ENCODE assay signal across 1 cellular context in the genomic region with DNA sequence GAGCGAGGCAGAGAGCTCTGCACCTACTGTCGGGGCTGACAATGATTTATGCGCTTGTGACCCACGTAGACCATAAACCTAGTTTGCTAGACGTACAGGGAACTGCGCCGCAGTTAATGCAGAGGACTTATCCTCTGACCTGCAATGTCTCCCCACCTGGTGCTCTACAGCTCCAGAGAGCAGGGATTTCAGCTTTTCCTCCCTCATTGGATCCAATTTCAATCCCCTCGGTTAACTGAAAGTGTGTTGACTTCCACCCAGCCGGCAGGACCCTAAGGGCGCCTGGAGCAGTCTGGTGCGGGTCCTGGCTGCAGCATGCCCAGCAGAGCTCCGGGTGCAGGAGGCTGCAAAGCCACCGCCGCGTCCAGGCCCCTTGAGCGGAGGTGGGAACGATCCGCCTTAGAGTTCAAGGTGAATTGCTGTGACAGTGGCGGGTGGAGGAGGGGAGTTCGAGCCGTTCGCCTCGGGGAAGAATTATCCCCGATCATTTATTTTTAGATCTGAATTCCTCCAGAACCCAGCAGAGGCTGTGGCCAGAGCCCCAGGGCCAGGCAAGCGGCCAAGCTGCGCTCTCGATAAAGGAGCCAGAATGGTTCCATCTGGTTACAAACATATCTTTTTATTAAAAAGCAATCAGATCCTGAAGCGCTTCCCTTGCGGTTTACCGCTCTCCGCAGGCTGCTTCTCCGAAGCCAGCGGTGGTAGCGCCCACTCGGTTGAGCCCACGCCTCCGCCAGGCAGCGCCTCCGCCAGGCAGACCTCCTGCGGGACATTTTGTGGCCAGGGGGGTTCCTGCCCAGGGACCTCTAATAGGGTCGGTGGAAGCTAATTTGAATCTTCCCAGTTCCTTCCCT.
TF ChIP-seq lines count a peak whose summit lies in the region.

No MANE protein-coding gene starts in this region.

TF ChIP-seq in H1, 55 proteins besides CTCF, POLR2A, EP300 and RAD21 (continued from another document):
- TF ChIP-seq SIX5 (IDR thresholded peaks at IDR 0.05; ENCODE audit: low read depth, low read length): no peak
- no peak for TF ChIP-seq YY1 (IDR thresholded peaks at IDR 0.05; ENCODE audit: low read depth, low read length)
- peak; percentile 93 for TF ChIP-seq EZH2 (IDR thresholded peaks at IDR 0.05; ENCODE audit: low read depth, low read length, severe bottlenecking)
- TF ChIP-seq SUZ12 (IDR thresholded peaks at IDR 0.05; ENCODE audit: low read length): peak; percentile 95
- no peak for TF ChIP-seq BACH1 (IDR thresholded peaks at IDR 0.05; ENCODE audit: low read length)
